Comparison of ENCODE assay signal across 8 cellular contexts in the genomic region with DNA sequence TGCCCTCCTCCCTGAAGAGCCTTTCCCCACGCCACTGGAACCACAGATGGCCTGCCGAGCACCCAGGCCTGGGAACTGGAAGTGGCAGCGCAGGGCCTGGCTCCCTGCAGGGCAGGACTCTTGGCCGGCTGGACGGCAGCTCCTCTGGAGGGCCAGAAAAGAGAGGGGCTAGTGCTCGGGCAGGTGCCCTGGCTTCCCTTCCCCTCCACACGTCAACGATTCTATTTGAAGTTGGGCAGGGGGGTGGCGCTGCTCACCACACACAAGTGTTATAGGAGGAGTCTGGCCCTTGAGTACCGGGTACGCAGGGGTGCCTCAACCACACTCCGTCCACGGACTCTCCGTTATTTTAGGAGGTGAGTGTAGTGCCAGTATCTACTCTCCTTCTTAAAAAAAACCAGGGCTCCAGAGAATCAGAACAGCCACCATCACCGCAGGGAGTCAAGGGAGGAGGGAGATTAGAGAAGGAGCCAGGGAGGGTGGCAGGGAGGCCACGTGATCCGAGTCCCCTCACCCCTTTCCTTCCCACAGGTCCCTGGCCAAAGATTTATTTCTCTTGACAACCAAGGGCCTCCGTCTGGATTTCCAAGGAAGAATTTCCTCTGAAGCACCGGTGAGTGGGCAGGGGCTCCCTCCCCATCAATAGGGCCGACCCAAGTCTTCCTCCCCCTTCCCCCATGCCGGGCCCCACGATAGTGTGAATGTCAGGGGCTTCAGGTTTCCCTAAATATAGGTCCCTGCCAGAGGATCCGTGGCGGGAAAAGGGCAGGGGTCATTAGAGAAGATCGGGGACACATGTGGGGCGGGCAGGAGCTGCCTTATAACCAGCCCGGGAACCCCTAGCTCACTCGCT. TPM values are rescaled to one million over a fixed set of nuclear protein-coding genes. Genes with fewer than 3 reads are reported as not detected.
A peak's percentile ranks its signal among the peaks of the same experiment; 100 is the strongest.
DNase-seq lines count a peak whose midpoint lies in the region; ATAC-seq, FAIRE-seq and TF ChIP-seq lines count a peak whose summit lies in the region.

No MANE protein-coding gene starts in this region.

- no peak for FAIRE-seq in kidney (lab: Jason Lieb, UNC)

- CTCF ChIA-PET in BJ (lab: Yijun Ruan, JAX): interaction anchor here (1.1 to 1.7 kb wide), 5 partner anchors 9 to 48 kb away, joined by 3 to 8 read pairs (median 4); partner anchors contain the start of gene TLCD3B

- DNase-seq in BJ (ENCODE audit: low read depth) (no peak), NCI-H146 (lab: John Stamatoyannopoulos, UW) (peak; percentile 87), cardiac fibroblast (ENCODE audit: low read depth in 2 of 2) (peak; percentile 39 to 57), kidney (peak; percentile 91)
- peak; percentile 46 to 51 for DNase-seq in stimulated activated CD4-positive, alpha-beta T cell treated with anti-CD3 and anti-CD28 coated beads, Interleukin-15, amount 100 ng/mL, for 1 hour (ENCODE audit: low read depth in 1 of 2, low spot score in 1 of 2)

- peaks cover 18 to 33% of the 10 kb centered on the region in 2 donors for H3K4me1 ChIP-seq in kidney (ENCODE audit: control insufficient read depth in 1 of 2, insufficient read depth in 1 of 2, low read depth in 1 of 2, low read length in 2 of 2)

- H3K27ac ChIP-seq in VCaP (peak overlapping the region; percentile 93), kidney (ENCODE audit: low read depth in 2 of 2, low read length in 2 of 2) (peak overlapping the region; percentile 97 to 99)

- ATAC-seq in GM19438 (IDR thresholded peaks at IDR 0.05; ENCODE audit: low read depth, unreplicated experiment): peak; percentile 34
- no peak for ATAC-seq in GM18519 (IDR thresholded peaks at IDR 0.05; ENCODE audit: low FRiP score, unreplicated experiment)

- TF ChIP-seq CTCF in BJ (IDR thresholded peaks at IDR 0.05; ENCODE audit: insufficient read depth, low read depth, low read length) (peak; percentile 15; the same call in 1 of the 2 replicates), VCaP (conservative IDR thresholded peaks at IDR 0.05) (peak; percentile 15; the same call in 1 of the 2 replicates), cardiac fibroblast (IDR thresholded peaks at IDR 0.05; ENCODE audit: low read depth, low read length) (peak; percentile 5), kidney (IDR thresholded peaks at IDR 0.05; ENCODE audit: borderline replicate concordance, extremely low read depth, insufficient read depth) (peak; percentile 34)

- H3K36me3 ChIP-seq in BJ (ENCODE audit: control insufficient read depth, insufficient read depth, low read length) (peaks cover 22% of the 10 kb centered on the region), kidney (ENCODE audit: control insufficient read depth in 1 of 2, insufficient read depth in 2 of 2, low read length in 2 of 2) (peaks cover 15 to 23% of the 10 kb centered on the region in 2 donors)

- H3K4me3 ChIP-seq in BJ (ENCODE audit: low read depth, low read length): peak overlapping the region; percentile 62
- H3K4me3 ChIP-seq in cardiac fibroblast (replicated peaks in 1 of 2; ENCODE audit: low read depth in 2 of 2, low read length in 2 of 2): peak overlapping the region; percentile 57 to 64
- peak overlapping the region; percentile 56 to 91 for H3K4me3 ChIP-seq in kidney (ENCODE audit: low read length in 2 of 2)

- no peaks in the 10 kb centered on the region for H3K9me3 ChIP-seq in kidney (ENCODE audit: control insufficient read depth in 1 of 2, low read length in 2 of 2)

- POLR2A ChIA-PET in BJ (lab: Charles Lee): no interaction called here

- intact Hi-C loops in kidney (cut with DNase I): no loop called here

- H3K9ac ChIP-seq in kidney (ENCODE audit: low read length in 2 of 2): peak overlapping the region; percentile 52 to 97

- no peaks in the 10 kb centered on the region for H3K27me3 ChIP-seq in BJ (ENCODE audit: control insufficient read depth, insufficient read depth, low read length)

RNA-seq across cellular contexts. Expression of gene ALDOA, which starts 1.4 kb away (rescaled TPM):
- polyA plus RNA-seq in BJ (2011; rRNA removed) (754 and 1,788 TPM in 2 replicates), kidney (ENCODE audit: insufficient read depth, low read depth, low replicate concordance) (1,506 TPM)
- polyA minus RNA-seq in BJ (2011; rRNA and poly(A)+ RNA removed): 1,262 and 1,289 TPM in 2 replicates
- total RNA-seq in kidney: 1,017 TPM

RNA-seq across cellular contexts. Expression of gene PPP4C, which starts 11.7 kb away (rescaled TPM):
- polyA plus RNA-seq in BJ (2011; rRNA removed) (143 and 209 TPM in 2 replicates), kidney (ENCODE audit: insufficient read depth, low read depth, low replicate concordance) (107 TPM)
- 281 and 476 TPM in 2 replicates for polyA minus RNA-seq in BJ (2011; rRNA and poly(A)+ RNA removed)
- 78.8 TPM for total RNA-seq in kidney

RNA-seq across cellular contexts. Expression of gene TBX6, which starts 27.6 kb away (rescaled TPM):
- polyA plus RNA-seq in BJ (2011; rRNA removed): 0.04 TPM in 2 replicates
- 0.14 TPM in 1 of 2 replicates, not detected in the other for polyA minus RNA-seq in BJ (2011; rRNA and poly(A)+ RNA removed)
- 1.6 TPM for total RNA-seq in kidney
- polyA plus RNA-seq in kidney (ENCODE audit: insufficient read depth, low read depth, low replicate concordance): 0.62 TPM

RNA-seq across cellular contexts. Expression of gene YPEL3, which starts 31.9 kb away (rescaled TPM):
- polyA plus RNA-seq in BJ (2011; rRNA removed) (34.6 and 49.1 TPM in 2 replicates), kidney (ENCODE audit: insufficient read depth, low read depth, low replicate concordance) (107 TPM)
- 11.3 and 13.7 TPM in 2 replicates for polyA minus RNA-seq in BJ (2011; rRNA and poly(A)+ RNA removed)
- total RNA-seq in kidney: 40.0 TPM

RNA-seq across cellular contexts. Expression of gene TLCD3B, which starts 33.0 kb away (rescaled TPM):
- polyA plus RNA-seq in BJ (2011; rRNA removed): 0.06 and 0.13 TPM in 2 replicates
- not detected in 2 replicates for polyA minus RNA-seq in BJ (2011; rRNA and poly(A)+ RNA removed)
- not detected for total RNA-seq in kidney
- not detected for polyA plus RNA-seq in kidney (ENCODE audit: insufficient read depth, low read depth, low replicate concordance)
